ENCODE assay signal across 12 cellular contexts in genomic region chr15:92170897-92171296, GRCh38.
A peak's percentile ranks its signal among the peaks of the same experiment; 100 is the strongest.
DNase-seq lines count a peak whose midpoint lies in the region; ATAC-seq lines count a peak whose summit lies in the region.
"Had no signal": no experiment of that assay in that cellular context is flagged by ENCODE, and none has a peak within 500 bp of the region (broad histone marks: within the 10 kb centered on the region; RNA-seq: fewer than 3 reads in every experiment).

No MANE protein-coding gene starts in this region.

- H3K27ac ChIP-seq in temporal lobe (ENCODE audit: low read depth, low read length), result peak overlapping the region; percentile 4
- H3K27ac ChIP-seq: C4-2B had no signal

- ATAC-seq in left lobe of liver (peak; percentile 87), GM18511 (IDR thresholded peaks at IDR 0.05; ENCODE audit: unreplicated experiment) (no peak), GM21528 (IDR thresholded peaks at IDR 0.05; ENCODE audit: low FRiP score, unreplicated experiment) (no peak)
- ATAC-seq: K562 had no signal

- DNase-seq in SW480 (ENCODE audit: low spot score) (peak; percentile 25), left lobe of liver (ENCODE audit: low spot score) (peak; percentile 76), mucosa of gallbladder (ENCODE audit: low spot score) (peak; percentile 51), GM19238 (ENCODE audit: insufficient read length, low spot score) (no peak)
- DNase-seq: CD4-positive, alpha-beta memory T cell; DND-41; GDM1 had no signal
